ENCODE assay signal across 8 cellular contexts in genomic region chr1:211326528-211327340, GRCh38. TPM values are rescaled to one million over a fixed set of nuclear protein-coding genes. Genes with fewer than 3 reads are reported as not detected.
DNase-seq lines count a peak whose midpoint lies in the region; ATAC-seq and TF ChIP-seq lines count a peak whose summit lies in the region.

Gene TRAF5 (plus strand): TSS chr1:211326833. CDS start chr1:211353240, 26,407 bp downstream.

- no peaks in the 10 kb centered on the region for H3K36me3 ChIP-seq in RWPE2 (ENCODE audit: low read depth)
- no peaks in the 10 kb centered on the region for H3K36me3 ChIP-seq in heart right ventricle

- H3K27ac ChIP-seq in RWPE2 (ENCODE audit: poor library complexity, severe bottlenecking) = no peak within 1 kb of the TSS
- peak within 1 kb of the TSS; percentile 34 to 89 (median 76) for H3K27ac ChIP-seq in heart right ventricle

- H3K4me3 ChIP-seq in RWPE2 (ENCODE audit: severe bottlenecking) = peak within 1 kb of the TSS; percentile 58
- H3K4me3 ChIP-seq in heart right ventricle = peak within 1 kb of the TSS; percentile 62 to 89 (median 80)

- 1% methylated on average over 91 of the region's 91 CpGs for WGBS in heart right ventricle, 2 donors

- intact Hi-C loops in heart right ventricle (cut with DNase I) (loop anchor here in 6 of 10 donors (5.0 to 10.0 kb wide), 6 partner anchors 56 to 328 kb away; no protein-coding TSS in a partner anchor), posterior cingulate gyrus (cut with DNase I) (loop anchor here (5.0 to 10.0 kb wide), 3 partner anchors 148 to 326 kb away; no protein-coding TSS in a partner anchor)

- H3K4me1 Mint-ChIP-seq in activated naive CD8-positive, alpha-beta T cell treated with anti-CD3 and anti-CD28 coated beads for 36 hours = peaks cover 78% of the 10 kb centered on the region

- H3K9me3 Mint-ChIP-seq in activated naive CD8-positive, alpha-beta T cell treated with anti-CD3 and anti-CD28 coated beads for 36 hours = no peaks in the 10 kb centered on the region

- H3K4me1 ChIP-seq in RWPE2 (ENCODE audit: insufficient read depth, poor library complexity, severe bottlenecking) = no peaks in the 10 kb centered on the region
- H3K4me1 ChIP-seq in heart right ventricle = peaks cover 0 to 51% (median 17%) of the 10 kb centered on the region in 9 donors

- peak; percentile 45 for DNase-seq in AG08395 (ENCODE audit: low spot score)
- DNase-seq in RWPE2 (ENCODE audit: low spot score) = no peak
- peak; percentile 73 for DNase-seq in activated naive CD8-positive, alpha-beta T cell treated with anti-CD3 and anti-CD28 coated beads for 36 hours
- peak; percentile 32 to 52 for DNase-seq in heart right ventricle
- peak in 6 of 10 donors; percentile 19 to 86 (median 57) for DNase-seq in posterior cingulate gyrus
- no peak for DNase-seq in NCI-H2107 treated with DMSO at 0.1 percent for 48 hours (lab: John Stamatoyannopoulos, UW; ENCODE audit: unreplicated experiment)

- no peaks in the 10 kb centered on the region for H3K27me3 ChIP-seq in RWPE2 (ENCODE audit: insufficient read depth, poor library complexity, severe bottlenecking)
- no peaks in the 10 kb centered on the region for H3K27me3 ChIP-seq in heart right ventricle

- TF ChIP-seq CTCF in RWPE2 (IDR thresholded peaks at IDR 0.05; ENCODE audit: poor library complexity, severe bottlenecking) = no peak
- TF ChIP-seq CTCF in heart right ventricle (IDR thresholded peaks at IDR 0.05) = no peak

- no peaks in the 10 kb centered on the region for H3K27me3 Mint-ChIP-seq in activated naive CD8-positive, alpha-beta T cell treated with anti-CD3 and anti-CD28 coated beads for 36 hours

- peaks cover 14% of the 10 kb centered on the region for H3K36me3 Mint-ChIP-seq in activated naive CD8-positive, alpha-beta T cell treated with anti-CD3 and anti-CD28 coated beads for 36 hours

- H3K4me3 Mint-ChIP-seq in activated naive CD8-positive, alpha-beta T cell treated with anti-CD3 and anti-CD28 coated beads for 36 hours = peak within 1 kb of the TSS; percentile 88

- ATAC-seq in GM18858 (IDR thresholded peaks at IDR 0.05; ENCODE audit: unreplicated experiment) = peak; percentile 24
- peak; percentile 24 for ATAC-seq in HG03139 (IDR thresholded peaks at IDR 0.05; ENCODE audit: unreplicated experiment)
- peak; percentile 62 for ATAC-seq in RWPE2 (ENCODE audit: low read depth)
- ATAC-seq in heart right ventricle = peak; percentile 54 to 88 (median 70)

- peak within 1 kb of the TSS; percentile 92 for H3K27ac Mint-ChIP-seq in activated naive CD8-positive, alpha-beta T cell treated with anti-CD3 and anti-CD28 coated beads for 36 hours

- H3K9me3 ChIP-seq in RWPE2 (ENCODE audit: severe bottlenecking) (no peaks in the 10 kb centered on the region), heart right ventricle (no peaks in the 10 kb centered on the region)

RNA-seq across cellular contexts. Expression of gene TRAF5, which starts in this region (rescaled TPM):
- 10 to 100 TPM; 23.7 to 24.4 TPM for total RNA-seq in activated naive CD8-positive, alpha-beta T cell treated with anti-CD3 and anti-CD28 coated beads for 36 hours
- total RNA-seq in heart right ventricle = 1 to 10 TPM; 1.3 to 4.6 (median 1.8) TPM
- polyA plus RNA-seq in heart right ventricle = 1 to 10 TPM; 1.9 to 5.5 TPM

Comparison
In these comparisons a context has a peak if more than half of its experiments do, and no peak if none do; other contexts are left out.
1. RNA of gene TRAF5 (total RNA-seq): 23.7 to 24.4 TPM in activated naive CD8-positive, alpha-beta T cell treated with anti-CD3 and anti-CD28 coated beads for 36 hours; 1.3 to 4.6 TPM in heart right ventricle; every median in the first group is over 4 times any median in the second.
2. DNase-seq: peak in AG08395 (single experiment), activated naive CD8-positive, alpha-beta T cell treated with anti-CD3 and anti-CD28 coated beads for 36 hours (single experiment), heart right ventricle (2 of 2) and posterior cingulate gyrus (6 of 10); none in RWPE2 (single experiment) and NCI-H2107 treated with DMSO at 0.1 percent for 48 hours (single experiment).
3. Peak in every context shown above with its lines, with median percentiles within 50 percentile points of each other: ATAC-seq.